8 cellular contexts compared by ENCODE assay signal in the genomic region with DNA sequence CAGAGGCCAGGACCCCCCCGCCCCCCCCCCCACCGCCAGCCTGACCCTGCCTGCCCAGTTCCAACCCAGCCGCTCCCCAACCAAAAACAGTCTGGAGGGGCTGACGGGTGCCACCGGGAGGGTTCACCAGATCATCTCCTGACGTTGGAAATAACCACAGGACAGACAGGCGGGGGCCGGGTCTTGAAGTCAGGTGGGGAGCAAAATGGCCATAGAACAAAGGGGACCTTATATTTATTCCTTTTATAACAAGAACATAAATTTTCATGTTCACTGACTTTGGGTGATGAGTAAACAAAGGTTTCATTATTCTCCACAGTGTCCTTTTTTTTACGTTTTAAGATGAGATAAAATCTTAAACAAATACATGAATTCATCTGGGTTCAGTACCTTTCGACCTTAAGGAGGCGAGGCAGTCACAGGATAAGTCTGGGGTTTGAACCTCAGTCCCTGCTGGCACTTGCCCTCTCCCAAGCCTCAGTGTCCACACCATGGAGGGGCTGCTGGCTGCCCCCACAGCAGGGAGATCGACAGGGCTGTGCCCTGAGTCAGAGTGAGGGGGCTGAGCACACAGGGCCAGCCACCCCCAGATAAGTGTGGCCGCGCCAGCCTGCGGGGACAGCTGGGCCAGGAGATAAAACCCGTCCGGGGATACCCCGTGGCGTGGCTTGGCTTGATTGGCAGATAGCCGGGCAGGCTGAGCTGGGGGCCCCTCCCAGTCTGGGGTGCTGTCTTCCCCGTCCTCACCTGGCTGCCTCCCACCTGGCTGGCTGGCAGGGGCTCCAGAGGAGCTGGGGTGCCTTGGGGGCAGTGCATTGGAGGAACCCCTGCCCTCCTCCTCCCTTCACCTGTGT. TPM values are rescaled to one million over a fixed set of nuclear protein-coding genes. Genes with fewer than 3 reads are reported as not detected.
A peak's percentile ranks its signal among the peaks of the same experiment; 100 is the strongest.
DNase-seq lines count a peak whose midpoint lies in the region; ATAC-seq lines count a peak whose summit lies in the region.

No MANE protein-coding gene starts in this region.

- H4K20me1 ChIP-seq in BLaER1 = peaks cover 97% of the 10 kb centered on the region

- peak; percentile 8 for DNase-seq in amniotic epithelial cell (ENCODE audit: low read depth)
- DNase-seq in myocyte (ENCODE audit: low read depth) = peak; percentile 62
- no peak for DNase-seq in pons (ENCODE audit: low spot score)
- no peak for DNase-seq in activated CD8-positive, alpha-beta memory T cell treated with anti-CD3 and anti-CD28 coated beads, Interleukin-2, amount 50 U/mL, for 4 hours

- no peaks in the 10 kb centered on the region for H3K27me3 ChIP-seq in BLaER1

- peaks cover 69% of the 10 kb centered on the region for H3K36me3 ChIP-seq in BLaER1
- H3K36me3 ChIP-seq in KOPT-K1 (ENCODE audit: insufficient read depth, low read length) = peaks cover 93% of the 10 kb centered on the region

- H3K4me1 ChIP-seq in BLaER1 = peaks cover 99% of the 10 kb centered on the region

- H3K4me2 ChIP-seq in BLaER1 = peak overlapping the region; percentile 96

- H3K4me3 ChIP-seq in BLaER1 = no peak overlapping the region

- peak overlapping the region; percentile 79 for H3K9ac ChIP-seq in BLaER1

- H3K9me3 ChIP-seq in BLaER1 = no peaks in the 10 kb centered on the region
- no peaks in the 10 kb centered on the region for H3K9me3 ChIP-seq in KOPT-K1 (ENCODE audit: insufficient read depth, low read length, poor library complexity, severe bottlenecking)

- ATAC-seq in HG03378 (IDR thresholded peaks at IDR 0.05; ENCODE audit: unreplicated experiment) (no peak), HG03039 (IDR thresholded peaks at IDR 0.05; ENCODE audit: unreplicated experiment) (no peak)

- H3K27ac ChIP-seq in BLaER1 (peak overlapping the region; percentile 89), KOPT-K1 (ENCODE audit: low read depth, low read length, poor library complexity, severe bottlenecking) (peak overlapping the region; percentile 23)

RNA-seq across cellular contexts. Expression of gene SLC7A5, which starts 15.0 kb away (rescaled TPM):
- 47.1 and 48.6 TPM in 2 replicates for total RNA-seq in myocyte
- polyA plus RNA-seq in myocyte (2012) = 469 TPM

Comparison
In these comparisons a context has a peak if more than half of its experiments do, and no peak if none do; other contexts are left out.
1. DNase-seq: peak in amniotic epithelial cell (single experiment) and myocyte (single experiment); none in pons (single experiment) and activated CD8-positive, alpha-beta memory T cell treated with anti-CD3 and anti-CD28 coated beads, Interleukin-2, amount 50 U/mL, for 4 hours (single experiment).